Comparison of ENCODE assay signal across 11 cellular contexts in genomic region chr9:92965759-92966517, GRCh38. TPM values are rescaled to one million over a fixed set of nuclear protein-coding genes. Genes with fewer than 3 reads are reported as not detected.
DNase-seq lines count a peak whose midpoint lies in the region; ATAC-seq and TF ChIP-seq lines count a peak whose summit lies in the region.
"Had no signal": no experiment of that assay in that cellular context is flagged by ENCODE, and none has a peak within 500 bp of the region (broad histone marks: within the 10 kb centered on the region; RNA-seq: fewer than 3 reads in every experiment).

No MANE protein-coding gene starts in this region.

- no peak for TF ChIP-seq POLR2A in spleen (IDR thresholded peaks at IDR 0.05)
- TF ChIP-seq POLR2A in ovary (IDR thresholded peaks at IDR 0.05), result no peak

- H3K9me3 Mint-ChIP-seq in effector memory CD8-positive, alpha-beta T cell, result peaks cover 0 to 3% of the 10 kb centered on the region in 2 donors

- H3K36me3 ChIP-seq in NT2/D1 (ENCODE audit: insufficient read depth, insufficient read length, low read length) (no peaks in the 10 kb centered on the region), spleen (peaks cover 0 to 33% (median 0%) of the 10 kb centered on the region in 6 donors), ovary (no peaks in the 10 kb centered on the region)
- H3K36me3 ChIP-seq: HAP-1 had no signal

- peaks cover 14% of the 10 kb centered on the region for H3K9me3 ChIP-seq in NT2/D1 (ENCODE audit: insufficient read depth, low read length)
- H3K9me3 ChIP-seq in spleen, result peaks cover 0 to 8% (median 6%) of the 10 kb centered on the region in 8 donors
- no peaks in the 10 kb centered on the region for H3K9me3 ChIP-seq in ovary
- H3K9me3 ChIP-seq: HAP-1 had no signal

- H3K4me1 Mint-ChIP-seq in effector memory CD8-positive, alpha-beta T cell (ENCODE audit: low read depth in 2 of 2), result peaks cover 78 to 91% of the 10 kb centered on the region in 2 donors

- H3K27me3 Mint-ChIP-seq in effector memory CD8-positive, alpha-beta T cell, result no peaks in the 10 kb centered on the region
- H3K27me3 Mint-ChIP-seq: brain had no signal

- ATAC-seq in effector memory CD8-positive, alpha-beta T cell (replicated peaks), result no peak
- no peak for ATAC-seq in SK-N-SH treated with all-trans-retinoic acid at 6 μM for 48 hours
- ATAC-seq: PC-3 had no signal

- no peak for DNase-seq in NT2/D1 (ENCODE audit: low read depth, low spot score)
- DNase-seq in effector memory CD8-positive, alpha-beta T cell, result no peak
- peak; percentile 82 for DNase-seq in spleen
- no peak for DNase-seq in ovary
- no peak for DNase-seq in HuH-7 (ENCODE audit: low spot score)
- DNase-seq: NCI-H1105, PC-3 had no signal

- H3K4me3 Mint-ChIP-seq in effector memory CD8-positive, alpha-beta T cell, result peak overlapping the region; percentile 84 to 89
- H3K4me3 Mint-ChIP-seq: brain had no signal

- H3K4me3 ChIP-seq in GM08714 (ENCODE audit: low read length) (peak overlapping the region; percentile 72; the same call in 1 of the 2 replicates), NT2/D1 (ENCODE audit: insufficient read length, low read depth) (no peak overlapping the region), spleen (peak overlapping the region; percentile 50 to 83 (median 63)), ovary (no peak overlapping the region)
- H3K4me3 ChIP-seq: HAP-1 had no signal

- no peak for TF ChIP-seq EP300 in ovary (IDR thresholded peaks at IDR 0.05)

- H3K4me1 ChIP-seq in NT2/D1 (ENCODE audit: insufficient read depth, insufficient read length) (peaks cover 41% of the 10 kb centered on the region), spleen (peaks cover 26 to 89% (median 75%) of the 10 kb centered on the region in 6 donors), ovary (ENCODE audit: insufficient read depth) (no peaks in the 10 kb centered on the region)

- H3K36me3 Mint-ChIP-seq in effector memory CD8-positive, alpha-beta T cell (ENCODE audit: insufficient read depth), result peaks cover 47% of the 10 kb centered on the region

- TF ChIP-seq CTCF in spleen (IDR thresholded peaks at IDR 0.05 in 8 of 11, conservative IDR thresholded peaks at IDR 0.05 in 3 of 11), result no peak
- TF ChIP-seq CTCF in ovary (IDR thresholded peaks at IDR 0.05), result no peak

- WGBS in spleen, 5 donors, result 26 to 39% (median 29%) methylated on average over 10 to 17 of the region's 17 CpGs
- 79 to 82% (median 79%) methylated on average over 17 of the region's 17 CpGs for WGBS in ovary, 3 donors

- peak overlapping the region; percentile 15 for H3K9ac ChIP-seq in NT2/D1 (ENCODE audit: insufficient read length, low read depth)

- peak overlapping the region; percentile 95 to 99 for H3K27ac Mint-ChIP-seq in effector memory CD8-positive, alpha-beta T cell
- H3K27ac Mint-ChIP-seq: brain had no signal

- H3K27ac ChIP-seq in spleen (peak overlapping the region; percentile 81 to 99 (median 96)), ovary (no peak overlapping the region)

- intact Hi-C loops in spleen (cut with DNase I; ENCODE audit: low total_unique reads), result no loop called here
- intact Hi-C loops in ovary (cut with DNase I), result no loop called here

- H3K27me3 ChIP-seq in NT2/D1 (ENCODE audit: insufficient read depth, insufficient read length) (no peaks in the 10 kb centered on the region), spleen (replicated peaks in 1 of 7) (no peaks in the 10 kb centered on the region), ovary (no peaks in the 10 kb centered on the region)

TF ChIP-seq in SK-N-SH treated with all-trans-retinoic acid at 6 μM for 48 hours, 23 proteins besides CTCF, POLR2A, EP300 and RAD21:
- no peak for TF ChIP-seq ZFP30 (CRISPR knock-in tag; IDR thresholded peaks at IDR 0.05)
- no peak for TF ChIP-seq ZFP3 (CRISPR knock-in tag; IDR thresholded peaks at IDR 0.05)
- no peak for TF ChIP-seq RARB (CRISPR knock-in tag; IDR thresholded peaks at IDR 0.05)
- TF ChIP-seq ZNF565 (CRISPR knock-in tag; conservative IDR thresholded peaks at IDR 0.05; ENCODE audit: low read depth), result no peak
- TF ChIP-seq TCF4 (CRISPR knock-in tag; IDR thresholded peaks at IDR 0.05; ENCODE audit: borderline replicate concordance), result no peak
- no peak for TF ChIP-seq SNAI2 (CRISPR knock-in tag; IDR thresholded peaks at IDR 0.05)

RNA-seq across cellular contexts. Expression of gene FGD3, which starts 18.6 kb away (rescaled TPM):
- total RNA-seq in spleen (10 to 100 TPM; 60.4 to 99.1 (median 72.6) TPM), ovary (1 to 10 TPM; 1.3 to 6.7 (median 2.2) TPM)
- polyA plus RNA-seq in spleen (10 to 100 TPM; 30.7 to 54.5 (median 37.6) TPM), ovary (1 to 10 TPM; 1.1 to 1.4 TPM)

Comparison
In these comparisons a context has a peak if more than half of its experiments do, and no peak if none do; other contexts are left out.
1. H3K4me3 ChIP-seq: peak in GM08714 (single experiment) and spleen (8 of 8); none in NT2/D1 (single experiment) and ovary (single experiment).
2. H3K27ac ChIP-seq: peak in spleen (8 of 8); none in ovary (0 of 2).
3. RNA of gene FGD3, which starts 18.6 kb away (total RNA-seq): 60.4 to 99.1 TPM in spleen; 1.3 to 6.7 TPM in ovary; every median in the first group is over 4 times any median in the second.